ENCODE assay signal across 20 cellular contexts in genomic region chr15:101372149-101372577, GRCh38.
DNase-seq lines count a peak whose midpoint lies in the region; ATAC-seq and TF ChIP-seq lines count a peak whose summit lies in the region.
"Had no signal": no experiment of that assay in that cellular context is flagged by ENCODE, and none has a peak within 500 bp of the region (broad histone marks: within the 10 kb centered on the region; RNA-seq: fewer than 3 reads in every experiment).

No MANE protein-coding gene starts in this region.

- H3K27ac ChIP-seq in BLaER1 (no peak overlapping the region), RWPE2 (ENCODE audit: poor library complexity, severe bottlenecking) (no peak overlapping the region)
- H3K27ac ChIP-seq: SJSA1, thyroid gland had no signal

- H3K27me3 Mint-ChIP-seq in endothelial cell (ENCODE audit: unreplicated experiment): peaks cover 11% of the 10 kb centered on the region

- H3K9me3 ChIP-seq in BLaER1 (no peaks in the 10 kb centered on the region), RWPE2 (ENCODE audit: severe bottlenecking) (no peaks in the 10 kb centered on the region)
- H3K9me3 ChIP-seq: SJSA1, thyroid gland had no signal

- no peaks in the 10 kb centered on the region for H3K36me3 Mint-ChIP-seq in endothelial cell (ENCODE audit: low read depth, unreplicated experiment)
- H3K36me3 Mint-ChIP-seq: memory B cell had no signal

- peak overlapping the region; percentile 12; the same call in 1 of the 2 replicates for H3K4me2 ChIP-seq in BLaER1

- H3K9me3 Mint-ChIP-seq in endothelial cell (ENCODE audit: unreplicated experiment): no peaks in the 10 kb centered on the region
- H3K9me3 Mint-ChIP-seq: activated CD4-positive, alpha-beta T cell treated with anti-CD3 and anti-CD28 coated beads, Interleukin-2, amount 10 ng/mL, durations not matched to agents 7 days and 5 days; dendritic cell treated with granulocyte-macrophage colony-stimulating factor and Interleukin-4, amounts not matched to agents 40 ng/mL and 50 ng/mL, for 4 days; memory B cell; neural crest cell had no signal

- no peaks in the 10 kb centered on the region for H3K27me3 ChIP-seq in BLaER1
- H3K27me3 ChIP-seq in RWPE2 (ENCODE audit: insufficient read depth, poor library complexity, severe bottlenecking): no peaks in the 10 kb centered on the region
- H3K27me3 ChIP-seq: SJSA1, thyroid gland had no signal

- no peaks in the 10 kb centered on the region for H3K36me3 ChIP-seq in BLaER1
- no peaks in the 10 kb centered on the region for H3K36me3 ChIP-seq in RWPE2 (ENCODE audit: low read depth)
- H3K36me3 ChIP-seq: SJSA1, thyroid gland had no signal

- 0 out of 3 replicates have a peak, but pooled peaks have one; percentile 17 for ATAC-seq in RWPE2 (ENCODE audit: low read depth)
- no peak for ATAC-seq in HG03039 (IDR thresholded peaks at IDR 0.05; ENCODE audit: unreplicated experiment)

- no peak overlapping the region for H3K27ac Mint-ChIP-seq in endothelial cell (ENCODE audit: unreplicated experiment)
- H3K27ac Mint-ChIP-seq: activated CD4-positive, alpha-beta T cell treated with anti-CD3 and anti-CD28 coated beads, Interleukin-2, amount 10 ng/mL, durations not matched to agents 7 days and 5 days; B cell; dendritic cell treated with granulocyte-macrophage colony-stimulating factor and Interleukin-4, amounts not matched to agents 40 ng/mL and 50 ng/mL, for 4 days; memory B cell had no signal

- H3K4me1 Mint-ChIP-seq in endothelial cell (ENCODE audit: unreplicated experiment): no peaks in the 10 kb centered on the region
- H3K4me1 Mint-ChIP-seq: activated CD4-positive, alpha-beta T cell treated with anti-CD3 and anti-CD28 coated beads, Interleukin-2, amount 10 ng/mL, durations not matched to agents 7 days and 5 days; memory B cell had no signal

- H3K4me3 ChIP-seq in BLaER1 (no peak overlapping the region), RWPE2 (ENCODE audit: severe bottlenecking) (no peak overlapping the region), fibroblast of the aortic adventitia (ENCODE audit: low read depth, low read length) (no peak overlapping the region)
- H3K4me3 ChIP-seq: SJSA1, thyroid gland had no signal

- H3K9ac ChIP-seq in BLaER1: no peak overlapping the region

- no peaks in the 10 kb centered on the region for H4K20me1 ChIP-seq in BLaER1

- TF ChIP-seq CTCF in RWPE2 (IDR thresholded peaks at IDR 0.05; ENCODE audit: poor library complexity, severe bottlenecking): no peak
- TF ChIP-seq CTCF in fibroblast of the aortic adventitia (IDR thresholded peaks at IDR 0.05; ENCODE audit: insufficient read depth, low read length): no peak
- TF ChIP-seq CTCF in endothelial cell (IDR thresholded peaks at IDR 0.05; ENCODE audit: unreplicated experiment): no peak

- peaks cover 19% of the 10 kb centered on the region for H3K4me1 ChIP-seq in BLaER1
- no peaks in the 10 kb centered on the region for H3K4me1 ChIP-seq in RWPE2 (ENCODE audit: insufficient read depth, poor library complexity, severe bottlenecking)
- H3K4me1 ChIP-seq: thyroid gland had no signal

- H3K4me3 Mint-ChIP-seq in endothelial cell (ENCODE audit: unreplicated experiment): no peak overlapping the region
- H3K4me3 Mint-ChIP-seq: activated CD4-positive, alpha-beta T cell treated with anti-CD3 and anti-CD28 coated beads, Interleukin-2, amount 10 ng/mL, durations not matched to agents 7 days and 5 days; dendritic cell treated with granulocyte-macrophage colony-stimulating factor and Interleukin-4, amounts not matched to agents 40 ng/mL and 50 ng/mL, for 4 days; memory B cell; neural crest cell had no signal

- DNase-seq in RWPE2 (ENCODE audit: low spot score): peak; percentile 63
- peak; percentile 67 for DNase-seq in fibroblast of the aortic adventitia (ENCODE audit: low read depth)
- peak; percentile 80 for DNase-seq in renal cortical epithelial cell (ENCODE audit: low read depth)
- DNase-seq in endothelial cell (ENCODE audit: low spot score): no peak
- DNase-seq in activated CD4-positive, alpha-beta T cell treated with anti-CD3 and anti-CD28 coated beads for 4 hours: no peak
- no peak for DNase-seq in activated CD4-positive, CD25-positive, alpha-beta regulatory T cell (lab: John Stamatoyannopoulos, UW)
- DNase-seq: activated CD4-positive, alpha-beta T cell treated with anti-CD3 and anti-CD28 coated beads, Interleukin-2, amount 10 ng/mL, durations not matched to agents 7 days and 5 days; DMS 273 treated with DMSO at 0.1 percent for 48 hours; foreskin melanocyte; GOT3; NCI-H1092 treated with DMSO at 0.1 percent for 48 hours; stimulated activated CD4-positive, alpha-beta T cell treated with anti-CD3 and anti-CD28 coated beads, Interleukin-4, amount 100 ng/mL, for 24 hours; thyroid gland had no signal

Comparison
In these comparisons a context has a peak if more than half of its experiments do, and no peak if none do; other contexts are left out.
1. DNase-seq: peak in RWPE2 (single experiment), fibroblast of the aortic adventitia (single experiment) and renal cortical epithelial cell (single experiment); none in endothelial cell (single experiment), activated CD4-positive, alpha-beta T cell treated with anti-CD3 and anti-CD28 coated beads for 4 hours (0 of 2) and activated CD4-positive, CD25-positive, alpha-beta regulatory T cell (0 of 4).